14 cellular contexts compared by ENCODE assay signal in the genomic region with DNA sequence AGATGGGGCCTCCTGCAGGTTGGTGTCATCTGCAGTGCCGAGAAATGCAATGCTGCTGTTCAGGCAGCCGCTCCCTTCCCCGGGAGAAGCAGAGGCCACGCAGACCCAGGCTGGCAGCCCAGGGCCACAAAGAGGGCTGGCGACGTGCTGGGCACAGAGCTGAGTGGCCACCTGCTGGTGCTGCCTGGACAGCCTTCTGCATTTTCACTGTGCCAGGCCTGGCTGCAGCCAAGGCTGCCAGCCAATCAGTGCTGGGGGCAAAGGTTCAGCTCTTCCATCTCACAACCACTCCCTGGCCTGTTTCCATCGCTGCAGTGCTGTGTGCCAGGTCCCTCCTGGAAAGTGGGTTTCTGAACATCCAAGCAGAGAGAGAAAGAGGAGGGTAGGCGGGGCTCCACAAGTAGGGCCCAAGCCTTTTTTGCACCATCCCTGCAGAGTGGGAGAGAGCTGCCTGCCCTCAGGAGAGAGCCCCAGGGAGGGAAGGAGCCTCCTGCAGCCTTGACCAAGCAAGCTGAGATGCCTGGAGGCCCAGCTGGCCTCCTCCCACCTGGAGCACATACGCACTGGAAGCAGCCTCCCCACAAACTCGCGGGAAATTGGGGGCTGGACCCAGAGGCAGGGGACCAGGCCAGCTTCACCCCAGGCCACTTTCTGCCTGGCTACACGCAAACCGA. TPM values are rescaled to one million over a fixed set of nuclear protein-coding genes. Genes with fewer than 3 reads are reported as not detected.
A peak's percentile ranks its signal among the peaks of the same experiment; 100 is the strongest.
DNase-seq lines count a peak whose midpoint lies in the region; ATAC-seq and TF ChIP-seq lines count a peak whose summit lies in the region.
"Had no signal": no experiment of that assay in that cellular context is flagged by ENCODE, and none has a peak within 500 bp of the region (broad histone marks: within the 10 kb centered on the region; RNA-seq: fewer than 3 reads in every experiment).

No MANE protein-coding gene starts in this region.

- H3K9me3 Mint-ChIP-seq in activated CD8-positive, alpha-beta T cell treated with anti-CD3 and anti-CD28 coated beads, Interleukin-2, amount 10 ng/mL, durations not matched to agents 7 days and 5 days (ENCODE audit: insufficient read depth): no peaks in the 10 kb centered on the region

- no peak overlapping the region for H3K27ac Mint-ChIP-seq in activated CD8-positive, alpha-beta T cell treated with anti-CD3 and anti-CD28 coated beads, Interleukin-2, amount 10 ng/mL, durations not matched to agents 7 days and 5 days
- H3K27ac Mint-ChIP-seq: activated CD8-positive, alpha-beta memory T cell treated with anti-CD3 and anti-CD28 coated beads, Interleukin-2, amount 10 ng/mL, durations not matched to agents 7 days and 5 days; immature natural killer cell had no signal

- no peak for DNase-seq in Right ventricle myocardium superior
- no peak for DNase-seq in right atrium auricular region (ENCODE audit: low spot score)
- peak in 4 of 7 donors; percentile 32 to 61 (median 46) for DNase-seq in adrenal gland
- DNase-seq in left colon: peak; percentile 45 to 59
- no peak for DNase-seq in activated CD8-positive, alpha-beta T cell treated with anti-CD3 and anti-CD28 coated beads, Interleukin-2, amount 10 ng/mL, durations not matched to agents 7 days and 5 days
- no peak for DNase-seq in stimulated activated CD4-positive, alpha-beta T cell treated with anti-CD3 and anti-CD28 coated beads, Interleukin-1b, Interleukin-23, amount 100 ng/mL, for 48 hours
- DNase-seq in EL: no peak
- DNase-seq: activated CD8-positive, alpha-beta memory T cell treated with anti-CD3 and anti-CD28 coated beads, Interleukin-2, amount 10 ng/mL, durations not matched to agents 7 days and 5 days; amniotic stem cell; erythroblast; immature natural killer cell had no signal

- H3K36me3 ChIP-seq in right atrium auricular region (no peaks in the 10 kb centered on the region), adrenal gland (replicated peaks in 1 of 2) (no peaks in the 10 kb centered on the region)
- H3K36me3 ChIP-seq: BLaER1, upper lobe of left lung had no signal

- no peak overlapping the region for H3K4me3 Mint-ChIP-seq in activated CD8-positive, alpha-beta T cell treated with anti-CD3 and anti-CD28 coated beads, Interleukin-2, amount 10 ng/mL, durations not matched to agents 7 days and 5 days
- H3K4me3 Mint-ChIP-seq: activated CD8-positive, alpha-beta memory T cell treated with anti-CD3 and anti-CD28 coated beads, Interleukin-2, amount 10 ng/mL, durations not matched to agents 7 days and 5 days; immature natural killer cell had no signal

- no peaks in the 10 kb centered on the region for H3K4me1 Mint-ChIP-seq in activated CD8-positive, alpha-beta T cell treated with anti-CD3 and anti-CD28 coated beads, Interleukin-2, amount 10 ng/mL, durations not matched to agents 7 days and 5 days (ENCODE audit: low read depth)
- H3K4me1 Mint-ChIP-seq: activated CD8-positive, alpha-beta memory T cell treated with anti-CD3 and anti-CD28 coated beads, Interleukin-2, amount 10 ng/mL, durations not matched to agents 7 days and 5 days; immature natural killer cell had no signal

- no peaks in the 10 kb centered on the region for H3K36me3 Mint-ChIP-seq in activated CD8-positive, alpha-beta T cell treated with anti-CD3 and anti-CD28 coated beads, Interleukin-2, amount 10 ng/mL, durations not matched to agents 7 days and 5 days (ENCODE audit: low read depth)
- H3K36me3 Mint-ChIP-seq: activated CD8-positive, alpha-beta memory T cell treated with anti-CD3 and anti-CD28 coated beads, Interleukin-2, amount 10 ng/mL, durations not matched to agents 7 days and 5 days; immature natural killer cell had no signal

- H3K9me3 ChIP-seq in right atrium auricular region (no peaks in the 10 kb centered on the region), adrenal gland (replicated peaks in 1 of 3) (no peaks in the 10 kb centered on the region)

- ATAC-seq in Right ventricle myocardium superior (ENCODE audit: poor library complexity): peak; percentile 77
- ATAC-seq in left colon: peak; percentile 99
- ATAC-seq in activated CD8-positive, alpha-beta T cell treated with anti-CD3 and anti-CD28 coated beads, Interleukin-2, amount 10 ng/mL, durations not matched to agents 7 days and 5 days: no peak
- ATAC-seq in GM18858 (IDR thresholded peaks at IDR 0.05; ENCODE audit: unreplicated experiment): no peak
- ATAC-seq: activated CD8-positive, alpha-beta memory T cell treated with anti-CD3 and anti-CD28 coated beads, Interleukin-2, amount 10 ng/mL, durations not matched to agents 7 days and 5 days had no signal

- 44 to 76% (median 74%) methylated on average over 6 to 13 of the region's 13 CpGs for WGBS in adrenal gland, 4 donors

- TF ChIP-seq CTCF in right atrium auricular region (IDR thresholded peaks at IDR 0.05): peak in 1 of 2 donors; percentile 31
- TF ChIP-seq CTCF in adrenal gland (IDR thresholded peaks at IDR 0.05): peak in 4 of 6 experiments; percentile 21 to 26 (median 23)

- POLR2A ChIA-PET in activated CD8-positive, alpha-beta T cell treated with anti-CD3 and anti-CD28 coated beads, Interleukin-2, amount 10 ng/mL, durations not matched to agents 7 days and 5 days (lab: Charles Lee): no interaction called here

- CTCF ChIA-PET in activated CD8-positive, alpha-beta T cell treated with anti-CD3 and anti-CD28 coated beads, Interleukin-2, amount 10 ng/mL, durations not matched to agents 7 days and 5 days (lab: Charles Lee): no interaction called here

- no peaks in the 10 kb centered on the region for H3K4me1 ChIP-seq in right atrium auricular region
- no peaks in the 10 kb centered on the region for H3K4me1 ChIP-seq in adrenal gland (replicated peaks in 1 of 2)
- H3K4me1 ChIP-seq: upper lobe of left lung had no signal

- H3K27me3 Mint-ChIP-seq in activated CD8-positive, alpha-beta T cell treated with anti-CD3 and anti-CD28 coated beads, Interleukin-2, amount 10 ng/mL, durations not matched to agents 7 days and 5 days (ENCODE audit: low read depth): no peaks in the 10 kb centered on the region
- H3K27me3 Mint-ChIP-seq: activated CD8-positive, alpha-beta memory T cell treated with anti-CD3 and anti-CD28 coated beads, Interleukin-2, amount 10 ng/mL, durations not matched to agents 7 days and 5 days had no signal

- H3K27ac ChIP-seq in right atrium auricular region: no peak overlapping the region
- no peak overlapping the region for H3K27ac ChIP-seq in adrenal gland
- H3K27ac ChIP-seq: BLaER1, upper lobe of left lung had no signal

- no peak for TF ChIP-seq POLR2A in adrenal gland (IDR thresholded peaks at IDR 0.05)

- intact Hi-C loops in Right ventricle myocardium superior (cut with DNase I) (no loop called here), adrenal gland (cut with DNase I) (no loop called here), left colon (cut with DNase I, micrococcal nuclease) (no loop called here)

- H3K4me3 ChIP-seq in right atrium auricular region (no peak overlapping the region), adrenal gland (no peak overlapping the region)
- H3K4me3 ChIP-seq: BLaER1, upper lobe of left lung had no signal

- H3K27me3 ChIP-seq in right atrium auricular region: no peaks in the 10 kb centered on the region
- peaks cover 21% of the 10 kb centered on the region for H3K27me3 ChIP-seq in adrenal gland
- H3K27me3 ChIP-seq: BLaER1 had no signal

RNA-seq across cellular contexts. Expression of gene ADRA2C, which starts 20.1 kb away (rescaled TPM):
- total RNA-seq in Right ventricle myocardium superior: 6.2 TPM
- total RNA-seq in right atrium auricular region: 1 to 10 TPM; 2.6 to 3.1 TPM
- total RNA-seq in adrenal gland: 10 to 100 TPM in 3 of 8 donors, 1 to 10 TPM in 5; 1.7 to 34.0 (median 5.5) TPM
- polyA plus RNA-seq in adrenal gland: 1 to 10 TPM; 1.2 to 9.2 (median 5.7) TPM
- total RNA-seq in left colon: under 1 TPM; 0.84 to 0.92 TPM
- not detected for total RNA-seq in activated CD8-positive, alpha-beta T cell treated with anti-CD3 and anti-CD28 coated beads, Interleukin-2, amount 10 ng/mL, durations not matched to agents 7 days and 5 days
- total RNA-seq: activated CD8-positive, alpha-beta memory T cell treated with anti-CD3 and anti-CD28 coated beads, Interleukin-2, amount 10 ng/mL, durations not matched to agents 7 days and 5 days had no signal
- polyA plus RNA-seq: immature natural killer cell had no signal

Comparison
In these comparisons a context has a peak if more than half of its experiments do, and no peak if none do; other contexts are left out.
1. ATAC-seq: peak in Right ventricle myocardium superior (single experiment) and left colon (single experiment); none in activated CD8-positive, alpha-beta T cell treated with anti-CD3 and anti-CD28 coated beads, Interleukin-2, amount 10 ng/mL, durations not matched to agents 7 days and 5 days (single experiment) and GM18858 (single experiment).
2. DNase-seq: peak in adrenal gland (4 of 7) and left colon (2 of 2); none in Right ventricle myocardium superior (single experiment), right atrium auricular region (single experiment), activated CD8-positive, alpha-beta T cell treated with anti-CD3 and anti-CD28 coated beads, Interleukin-2, amount 10 ng/mL, durations not matched to agents 7 days and 5 days (single experiment), stimulated activated CD4-positive, alpha-beta T cell treated with anti-CD3 and anti-CD28 coated beads, Interleukin-1b, Interleukin-23, amount 100 ng/mL, for 48 hours (single experiment) and EL (single experiment).